22 cellular contexts compared by ENCODE assay signal in genomic region chr21:31546402-31547155, GRCh38.
DNase-seq lines count a peak whose midpoint lies in the region; ATAC-seq and TF ChIP-seq lines count a peak whose summit lies in the region.
"Had no signal": no experiment of that assay in that cellular context is flagged by ENCODE, and none has a peak within 500 bp of the region (broad histone marks: within the 10 kb centered on the region; RNA-seq: fewer than 3 reads in every experiment).

No MANE protein-coding gene starts in this region.

- H3K27ac ChIP-seq in right cardiac atrium (ENCODE audit: low read length) (no peak overlapping the region), mesendoderm (ENCODE audit: low read depth, low read length) (no peak overlapping the region)
- H3K27ac ChIP-seq: BLaER1, HL-60, Peyer's patch, SK-N-MC had no signal

- no peaks in the 10 kb centered on the region for H3K36me3 ChIP-seq in mesendoderm (ENCODE audit: control insufficient read depth, insufficient read depth, low read length)
- H3K36me3 ChIP-seq: HAP-1, Peyer's patch had no signal

- 86% methylated on average over 4 of the region's 4 CpGs for WGBS in right cardiac atrium
- no CpG with 5 or more reads among the region's 4 CpGs for WGBS in mesendoderm (ENCODE audit: extremely low coverage, insufficient coverage, low lambda C conversion rate)

- no peak overlapping the region for H4K5ac ChIP-seq in mesendoderm (ENCODE audit: low read length)

- H3K79me1 ChIP-seq in mesendoderm (ENCODE audit: low read length): peaks cover 10% of the 10 kb centered on the region

- H2BK5ac ChIP-seq in mesendoderm (ENCODE audit: low read length): no peak overlapping the region

- no peak overlapping the region for H2BK15ac ChIP-seq in mesendoderm (replicated peaks; ENCODE audit: low read depth)

- intact Hi-C loops in right cardiac atrium (cut with DNase I) (no loop called here), left ventricle myocardium superior (cut with micrococcal nuclease) (no loop called here)

- H3K4me3 ChIP-seq in right cardiac atrium (ENCODE audit: low read length): no peak overlapping the region
- H3K4me3 ChIP-seq in choroid plexus epithelial cell (ENCODE audit: low read depth, low read length): no peak overlapping the region
- H3K4me3 ChIP-seq in mesendoderm (ENCODE audit: low read length): no peak overlapping the region
- H3K4me3 ChIP-seq: BLaER1, HAP-1, Peyer's patch, SK-N-MC had no signal

- H3K9ac ChIP-seq in mesendoderm (ENCODE audit: low read length): no peak overlapping the region
- H3K9ac ChIP-seq: BLaER1 had no signal

- H3K79me2 ChIP-seq in mesendoderm (ENCODE audit: control insufficient read depth, insufficient read depth, low read length): peaks cover 28% of the 10 kb centered on the region

- ATAC-seq in right cardiac atrium (peak; percentile 64 to 80), left ventricle myocardium superior (no peak), HG02884 (IDR thresholded peaks at IDR 0.05; ENCODE audit: unreplicated experiment) (no peak)

- H3K4me1 Mint-ChIP-seq in chondrocyte (ENCODE audit: low read depth): no peaks in the 10 kb centered on the region
- H3K4me1 Mint-ChIP-seq: CD8-positive, alpha-beta memory T cell had no signal

- H3K27me3 Mint-ChIP-seq in chondrocyte (ENCODE audit: low read depth): no peaks in the 10 kb centered on the region

- H3K4me1 ChIP-seq in right cardiac atrium (ENCODE audit: control insufficient read depth, insufficient read depth, low read length): no peaks in the 10 kb centered on the region
- H3K4me1 ChIP-seq in mesendoderm (ENCODE audit: control insufficient read depth, low read depth, low read length): peaks cover 2% of the 10 kb centered on the region
- H3K4me1 ChIP-seq: BLaER1, Peyer's patch had no signal

- no peak overlapping the region for H3K27ac Mint-ChIP-seq in chondrocyte (ENCODE audit: unreplicated experiment)

- no peak overlapping the region for H2BK120ac ChIP-seq in mesendoderm (ENCODE audit: low read depth, low read length)

- H3K9me3 ChIP-seq in right cardiac atrium (ENCODE audit: control insufficient read depth, low read length): no peaks in the 10 kb centered on the region
- H3K9me3 ChIP-seq: HAP-1, Peyer's patch had no signal

- H3K27me3 ChIP-seq in right cardiac atrium (ENCODE audit: control insufficient read depth, insufficient read depth) (no peaks in the 10 kb centered on the region), mesendoderm (ENCODE audit: insufficient read depth, low read length, poor library complexity) (no peaks in the 10 kb centered on the region)
- H3K27me3 ChIP-seq: BLaER1, Peyer's patch had no signal

- DNase-seq in right cardiac atrium (peak in 1 of 3 donors; percentile 25), left ventricle myocardium superior (no peak), choroid plexus epithelial cell (ENCODE audit: low read depth) (peak; percentile 44), mesendoderm (no peak), chondrocyte (ENCODE audit: low spot score) (no peak), GM10266 (ENCODE audit: extremely low spot score) (no peak), NAMALWA (ENCODE audit: low spot score) (no peak)
- DNase-seq: CD8-positive, alpha-beta memory T cell; DMS79 treated with DMSO at 0.1 percent for 48 hours; GDM1; KBM-7; NCI-H1436 treated with DMSO at 0.1 percent for 48 hours; NCI-H2029 treated with DMSO at 0.1 percent for 48 hours; NCI-H510A; NCI-H774; Peyer's patch; Right ventricle myocardium superior had no signal

- no peak overlapping the region for H4K8ac ChIP-seq in mesendoderm (ENCODE audit: low read depth, low read length)

- H3K36me3 Mint-ChIP-seq in chondrocyte (ENCODE audit: low read depth): no peaks in the 10 kb centered on the region
- H3K36me3 Mint-ChIP-seq: CD8-positive, alpha-beta memory T cell had no signal

- TF ChIP-seq CTCF in choroid plexus epithelial cell (conservative IDR thresholded peaks at IDR 0.05; ENCODE audit: low read depth, low read length) (no peak), chondrocyte (IDR thresholded peaks at IDR 0.05) (no peak), GM10266 (IDR thresholded peaks at IDR 0.05; ENCODE audit: control insufficient read depth, insufficient read depth, low read depth, missing control alignments) (no peak)

- no peak overlapping the region for H3K56ac ChIP-seq in mesendoderm (ENCODE audit: low read length)

- peak overlapping the region; percentile 63 for H3K18ac ChIP-seq in mesendoderm (ENCODE audit: low read length)

- no peak overlapping the region for H3K4me3 Mint-ChIP-seq in chondrocyte (ENCODE audit: unreplicated experiment)
- H3K4me3 Mint-ChIP-seq: CD8-positive, alpha-beta memory T cell had no signal

- H3K23ac ChIP-seq in mesendoderm (ENCODE audit: low read length): no peak overlapping the region

- no peak overlapping the region for H2AK5ac ChIP-seq in mesendoderm (ENCODE audit: low read length)

- no peak overlapping the region for H3K4ac ChIP-seq in mesendoderm (ENCODE audit: low read depth, low read length)

- H3K4me2 ChIP-seq in mesendoderm (ENCODE audit: low read length): no peak overlapping the region
- H3K4me2 ChIP-seq: BLaER1 had no signal

- H3K9me3 Mint-ChIP-seq in chondrocyte (ENCODE audit: low read depth): no peaks in the 10 kb centered on the region
- H3K9me3 Mint-ChIP-seq: CD8-positive, alpha-beta memory T cell had no signal

Comparison
In these comparisons a context has a peak if more than half of its experiments do, and no peak if none do; other contexts are left out.
1. ATAC-seq: peak in right cardiac atrium (2 of 2); none in left ventricle myocardium superior (single experiment) and HG02884 (single experiment).